ENCODE assay signal across 9 cellular contexts in genomic region chr11:706957-707816, GRCh38. TPM values are rescaled to one million over a fixed set of nuclear protein-coding genes. Genes with fewer than 3 reads are reported as not detected.
DNase-seq lines count a peak whose midpoint lies in the region; ATAC-seq, FAIRE-seq and TF ChIP-seq lines count a peak whose summit lies in the region.
"Had no signal": no experiment of that assay in that cellular context is flagged by ENCODE, and none has a peak within 500 bp of the region (broad histone marks: within the 10 kb centered on the region; RNA-seq: fewer than 3 reads in every experiment).

No MANE protein-coding gene starts in this region.

- H3K9me3 ChIP-seq in A549 (no peaks in the 10 kb centered on the region), HUES64 (ENCODE audit: insufficient read depth, low read depth, low read length) (no peaks in the 10 kb centered on the region), mucosa of descending colon (no peaks in the 10 kb centered on the region)

- H3K4me3 ChIP-seq in A549 (peak overlapping the region; percentile 97), HUES64 (ENCODE audit: low read length) (peak overlapping the region; percentile 60), epithelial cell of esophagus (ENCODE audit: low read length) (peak overlapping the region; percentile 91), mucosa of descending colon (peak overlapping the region; percentile 47)

- DNase-seq in A549 (ENCODE audit: low read depth in 1 of 2, low spot score in 1 of 2) (peak; percentile 74 to 80), epithelial cell of esophagus (ENCODE audit: low read depth) (peak; percentile 44), mucosa of descending colon (peak; percentile 59 to 79 (median 71)), NCI-H1436 treated with DMSO at 0.1 percent for 48 hours (lab: John Stamatoyannopoulos, UW) (no peak), NCI-H2029 (lab: John Stamatoyannopoulos, UW) (no peak), endothelial cell (ENCODE audit: low spot score) (no peak)
- DNase-seq in activated T-helper 1 cell treated with anti-CD3 and anti-CD28 coated beads, Interleukin-12 subunit alpha, Interleukin-12 subunit beta, Interleukin-2, Interleukin-4 antibody, amounts not matched to agents 30 ng/mL and 10 ng/mL and 1 ng/mL, durations not matched to agents 14 hours and 24 hours and 36 hours (ENCODE audit: low spot score), result no peak

- H3K36me3 Mint-ChIP-seq in endothelial cell (ENCODE audit: low read depth, unreplicated experiment), result no peaks in the 10 kb centered on the region
- no peaks in the 10 kb centered on the region for H3K36me3 Mint-ChIP-seq in activated T-helper 1 cell treated with anti-CD3 and anti-CD28 coated beads, Interleukin-12 subunit alpha, Interleukin-12 subunit beta, Interleukin-2, Interleukin-4 antibody, amounts not matched to agents 30 ng/mL and 10 ng/mL and 1 ng/mL, durations not matched to agents 14 hours and 24 hours and 36 hours (ENCODE audit: low read depth)
- H3K36me3 Mint-ChIP-seq: activated naive CD4-positive, alpha-beta T cell treated with anti-CD3 and anti-CD28 coated beads, Interleukin-2, amount 50 U/mL, for 24 hours had no signal

- H3K27me3 ChIP-seq in HUES64 (ENCODE audit: insufficient read depth, low read length), result peaks cover 8% of the 10 kb centered on the region

- peaks cover 72% of the 10 kb centered on the region for H3K4me1 ChIP-seq in A549
- H3K4me1 ChIP-seq in HUES64 (ENCODE audit: insufficient read depth, low read length), result peaks cover 20% of the 10 kb centered on the region
- H3K4me1 ChIP-seq in mucosa of descending colon (ENCODE audit: low read depth), result peaks cover 60% of the 10 kb centered on the region

- peak; percentile 56 for TF ChIP-seq POLR2A in A549 (IDR thresholded peaks at IDR 0.05; ENCODE audit: low read length)

- no peak for FAIRE-seq in A549 (lab: Jason Lieb, UNC)

- H3K27ac ChIP-seq in A549, result peak overlapping the region; percentile 91 to 99
- H3K27ac ChIP-seq in HUES64 (ENCODE audit: low read depth, low read length), result no peak overlapping the region

- intact Hi-C loops in mucosa of descending colon (cut with DNase I, micrococcal nuclease), result no loop called here
- intact Hi-C loops in activated T-helper 1 cell treated with anti-CD3 and anti-CD28 coated beads, Interleukin-12 subunit alpha, Interleukin-12 subunit beta, Interleukin-2, Interleukin-4 antibody, amounts not matched to agents 30 ng/mL and 10 ng/mL and 1 ng/mL, durations not matched to agents 14 hours and 24 hours and 36 hours (cut with micrococcal nuclease), result no loop called here

- peak overlapping the region; percentile 100 for H3K4me2 ChIP-seq in A549

- CTCF ChIA-PET in A549 (lab: Yijun Ruan, JAX), result interaction anchor here (0.5 to 26.0 kb wide), 6 partner anchors 12 to 1446 kb away, joined by 3 to 599 read pairs (median 4); partner anchors contain the start of genes DEAF1 and TMEM80

- 4% methylated on average over 11 of the region's 30 CpGs for WGBS in A549 (ENCODE audit: missing lambda C conversion rate)
- WGBS in HUES64, result 41% methylated on average over 30 of the region's 30 CpGs

- TF ChIP-seq EP300 in A549 (IDR thresholded peaks at IDR 0.05), result no peak

- TF ChIP-seq CTCF in A549 (IDR thresholded peaks at IDR 0.05), result no peak
- TF ChIP-seq CTCF in epithelial cell of esophagus (IDR thresholded peaks at IDR 0.05; ENCODE audit: insufficient read depth, low read depth, low read length, missing control alignments), result no peak
- no peak for TF ChIP-seq CTCF in mucosa of descending colon (IDR thresholded peaks at IDR 0.05)
- TF ChIP-seq CTCF in endothelial cell (IDR thresholded peaks at IDR 0.05; ENCODE audit: unreplicated experiment), result no peak

- peak; percentile 41 to 73 for ATAC-seq in A549
- ATAC-seq in mucosa of descending colon, result peak; percentile 13

- peak overlapping the region; percentile 52; the same call in 1 of the 2 replicates for H3K9ac ChIP-seq in HUES64 (ENCODE audit: low read depth, low read length)

- no peak overlapping the region for H3K4me3 Mint-ChIP-seq in endothelial cell (ENCODE audit: unreplicated experiment)
- no peak overlapping the region for H3K4me3 Mint-ChIP-seq in activated T-helper 1 cell treated with anti-CD3 and anti-CD28 coated beads, Interleukin-12 subunit alpha, Interleukin-12 subunit beta, Interleukin-2, Interleukin-4 antibody, amounts not matched to agents 30 ng/mL and 10 ng/mL and 1 ng/mL, durations not matched to agents 14 hours and 24 hours and 36 hours
- H3K4me3 Mint-ChIP-seq: activated naive CD4-positive, alpha-beta T cell treated with anti-CD3 and anti-CD28 coated beads, Interleukin-2, amount 50 U/mL, for 24 hours had no signal

- peaks cover 14% of the 10 kb centered on the region for H3K27me3 Mint-ChIP-seq in endothelial cell (ENCODE audit: unreplicated experiment)
- H3K27me3 Mint-ChIP-seq in activated T-helper 1 cell treated with anti-CD3 and anti-CD28 coated beads, Interleukin-12 subunit alpha, Interleukin-12 subunit beta, Interleukin-2, Interleukin-4 antibody, amounts not matched to agents 30 ng/mL and 10 ng/mL and 1 ng/mL, durations not matched to agents 14 hours and 24 hours and 36 hours (ENCODE audit: insufficient read depth), result peaks cover 12% of the 10 kb centered on the region
- H3K27me3 Mint-ChIP-seq: activated naive CD4-positive, alpha-beta T cell treated with anti-CD3 and anti-CD28 coated beads, Interleukin-2, amount 50 U/mL, for 24 hours had no signal

- peaks cover 2% of the 10 kb centered on the region for H3K4me1 Mint-ChIP-seq in endothelial cell (ENCODE audit: unreplicated experiment)
- H3K4me1 Mint-ChIP-seq in activated T-helper 1 cell treated with anti-CD3 and anti-CD28 coated beads, Interleukin-12 subunit alpha, Interleukin-12 subunit beta, Interleukin-2, Interleukin-4 antibody, amounts not matched to agents 30 ng/mL and 10 ng/mL and 1 ng/mL, durations not matched to agents 14 hours and 24 hours and 36 hours (ENCODE audit: low read depth), result no peaks in the 10 kb centered on the region

- no peaks in the 10 kb centered on the region for H3K9me3 Mint-ChIP-seq in endothelial cell (ENCODE audit: unreplicated experiment)
- no peaks in the 10 kb centered on the region for H3K9me3 Mint-ChIP-seq in activated T-helper 1 cell treated with anti-CD3 and anti-CD28 coated beads, Interleukin-12 subunit alpha, Interleukin-12 subunit beta, Interleukin-2, Interleukin-4 antibody, amounts not matched to agents 30 ng/mL and 10 ng/mL and 1 ng/mL, durations not matched to agents 14 hours and 24 hours and 36 hours
- H3K9me3 Mint-ChIP-seq: activated naive CD4-positive, alpha-beta T cell treated with anti-CD3 and anti-CD28 coated beads, Interleukin-2, amount 50 U/mL, for 24 hours had no signal

- TF ChIP-seq RAD21 in A549 (conservative IDR thresholded peaks at IDR 0.05 in 1 of 2, IDR thresholded peaks at IDR 0.05 in 1 of 2), result no peak

- H3K36me3 ChIP-seq in HUES64 (ENCODE audit: insufficient read depth, low read length) (no peaks in the 10 kb centered on the region), mucosa of descending colon (ENCODE audit: low read depth) (no peaks in the 10 kb centered on the region)

- POLR2A ChIA-PET in A549 (lab: Yijun Ruan, JAX), result interaction anchor here (0.8 to 3.5 kb wide), 2 partner anchors 11 to 50 kb away, joined by 3 to 41 read pairs; partner anchors contain the start of genes DEAF1 and TMEM80

- H3K27ac Mint-ChIP-seq in endothelial cell (ENCODE audit: unreplicated experiment), result no peak overlapping the region
- no peak overlapping the region for H3K27ac Mint-ChIP-seq in activated T-helper 1 cell treated with anti-CD3 and anti-CD28 coated beads, Interleukin-12 subunit alpha, Interleukin-12 subunit beta, Interleukin-2, Interleukin-4 antibody, amounts not matched to agents 30 ng/mL and 10 ng/mL and 1 ng/mL, durations not matched to agents 14 hours and 24 hours and 36 hours
- H3K27ac Mint-ChIP-seq: activated naive CD4-positive, alpha-beta T cell treated with anti-CD3 and anti-CD28 coated beads, Interleukin-2, amount 50 U/mL, for 24 hours had no signal

RNA-seq across cellular contexts. Expression of gene EPS8L2, which starts 1.2 kb away (rescaled TPM):
- polyA plus RNA-seq in A549 (2011; rRNA removed) (60.7 and 69.9 TPM in 2 replicates), A549 (2017; fragmentation: RNase III; extraction: RNeasy Plus Mini Kit Qiagen cat#74134 plus additional on column Dnase treatment) (144 to 163 TPM (median 154 TPM) in 3 replicates)
- 99.7 and 117 TPM in 2 replicates for polyA plus RNA-seq in A549 (2012; cell fraction: cytosol; rRNA removed)
- 612 and 775 TPM in 2 replicates for polyA plus RNA-seq in A549 (2012; cell fraction: nucleus; rRNA removed)
- polyA minus RNA-seq in A549 (2011; rRNA and poly(A)+ RNA removed), result 56.6 and 63.8 TPM in 2 replicates
- polyA plus RNA-seq in HUES64 (2013, experiment 1 of 2), result 16.7 TPM
- polyA plus RNA-seq in HUES64 (2013, experiment 2 of 2), result 15.1 TPM
- total RNA-seq in mucosa of descending colon (100 to 1,000 TPM; 176 to 335 (median 253) TPM), endothelial cell (ENCODE audit: unreplicated experiment) (8.0 TPM)
- 16.8 and 20.2 TPM in 2 replicates for total RNA-seq in activated T-helper 1 cell treated with anti-CD3 and anti-CD28 coated beads, Interleukin-12 subunit alpha, Interleukin-12 subunit beta, Interleukin-2, Interleukin-4 antibody, amounts not matched to agents 30 ng/mL and 10 ng/mL and 1 ng/mL, durations not matched to agents 14 hours and 24 hours and 36 hours

RNA-seq across cellular contexts. Expression of gene TMEM80, which starts 11.6 kb away (rescaled TPM):
- 15.1 and 15.2 TPM in 2 replicates for polyA plus RNA-seq in A549 (2011; rRNA removed)
- 14.8 and 17.8 TPM in 2 replicates for polyA plus RNA-seq in A549 (2012; cell fraction: cytosol; rRNA removed)
- 26.2 and 27.0 TPM in 2 replicates for polyA plus RNA-seq in A549 (2012; cell fraction: nucleus; rRNA removed)
- polyA plus RNA-seq in A549 (2017; fragmentation: RNase III; extraction: RNeasy Plus Mini Kit Qiagen cat#74134 plus additional on column Dnase treatment), result 10.2 to 11.2 TPM (median 10.8 TPM) in 3 replicates
- 4.3 and 6.7 TPM in 2 replicates for polyA minus RNA-seq in A549 (2011; rRNA and poly(A)+ RNA removed)
- 13.7 TPM for polyA plus RNA-seq in HUES64 (2013, experiment 1 of 2)
- polyA plus RNA-seq in HUES64 (2013, experiment 2 of 2), result 17.6 TPM
- 10 to 100 TPM; 31.6 to 43.1 (median 38.0) TPM for total RNA-seq in mucosa of descending colon
- total RNA-seq in endothelial cell (ENCODE audit: unreplicated experiment), result 22.9 TPM
- 14.2 and 14.7 TPM in 2 replicates for total RNA-seq in activated T-helper 1 cell treated with anti-CD3 and anti-CD28 coated beads, Interleukin-12 subunit alpha, Interleukin-12 subunit beta, Interleukin-2, Interleukin-4 antibody, amounts not matched to agents 30 ng/mL and 10 ng/mL and 1 ng/mL, durations not matched to agents 14 hours and 24 hours and 36 hours

RNA-seq across cellular contexts. Expression of gene DEAF1, which starts 12.2 kb away (rescaled TPM):
- polyA plus RNA-seq in A549 (2011; rRNA removed) (16.0 and 17.3 TPM in 2 replicates), A549 (2017; fragmentation: RNase III; extraction: RNeasy Plus Mini Kit Qiagen cat#74134 plus additional on column Dnase treatment) (23.5 to 25.8 TPM (median 24.0 TPM) in 3 replicates)
- polyA plus RNA-seq in A549 (2012; cell fraction: cytosol; rRNA removed), result 37.1 and 40.4 TPM in 2 replicates
- polyA plus RNA-seq in A549 (2012; cell fraction: nucleus; rRNA removed), result 54.3 and 74.9 TPM in 2 replicates
- 17.0 and 19.7 TPM in 2 replicates for polyA minus RNA-seq in A549 (2011; rRNA and poly(A)+ RNA removed)
- 41.2 TPM for polyA plus RNA-seq in HUES64 (2013, experiment 1 of 2)
- 53.1 TPM for polyA plus RNA-seq in HUES64 (2013, experiment 2 of 2)
- total RNA-seq in mucosa of descending colon (10 to 100 TPM; 25.1 to 35.7 (median 25.9) TPM), endothelial cell (ENCODE audit: unreplicated experiment) (118 TPM)
- 72.2 and 72.7 TPM in 2 replicates for total RNA-seq in activated T-helper 1 cell treated with anti-CD3 and anti-CD28 coated beads, Interleukin-12 subunit alpha, Interleukin-12 subunit beta, Interleukin-2, Interleukin-4 antibody, amounts not matched to agents 30 ng/mL and 10 ng/mL and 1 ng/mL, durations not matched to agents 14 hours and 24 hours and 36 hours

RNA-seq across cellular contexts. Expression of gene TALDO1, which starts 40.1 kb away (rescaled TPM):
- 287 and 296 TPM in 2 replicates for polyA plus RNA-seq in A549 (2011; rRNA removed)
- 443 and 463 TPM in 2 replicates for polyA plus RNA-seq in A549 (2012; cell fraction: cytosol; rRNA removed)
- 406 and 442 TPM in 2 replicates for polyA plus RNA-seq in A549 (2012; cell fraction: nucleus; rRNA removed)
- polyA plus RNA-seq in A549 (2017; fragmentation: RNase III; extraction: RNeasy Plus Mini Kit Qiagen cat#74134 plus additional on column Dnase treatment), result 386 to 392 TPM (median 391 TPM) in 3 replicates
- 132 and 159 TPM in 2 replicates for polyA minus RNA-seq in A549 (2011; rRNA and poly(A)+ RNA removed)
- 182 TPM for polyA plus RNA-seq in HUES64 (2013, experiment 1 of 2)
- 176 TPM for polyA plus RNA-seq in HUES64 (2013, experiment 2 of 2)
- 100 to 1,000 TPM; 101 to 158 (median 128) TPM for total RNA-seq in mucosa of descending colon
- 123 TPM for total RNA-seq in endothelial cell (ENCODE audit: unreplicated experiment)
- total RNA-seq in activated T-helper 1 cell treated with anti-CD3 and anti-CD28 coated beads, Interleukin-12 subunit alpha, Interleukin-12 subunit beta, Interleukin-2, Interleukin-4 antibody, amounts not matched to agents 30 ng/mL and 10 ng/mL and 1 ng/mL, durations not matched to agents 14 hours and 24 hours and 36 hours, result 269 and 283 TPM in 2 replicates

Comparison
In these comparisons a context has a peak if more than half of its experiments do, and no peak if none do; other contexts are left out.
1. DNase-seq: peak in A549 (2 of 2), epithelial cell of esophagus (single experiment) and mucosa of descending colon (3 of 3); none in NCI-H1436 treated with DMSO at 0.1 percent for 48 hours (single experiment), NCI-H2029 (single experiment), endothelial cell (single experiment) and activated T-helper 1 cell treated with anti-CD3 and anti-CD28 coated beads, Interleukin-12 subunit alpha, Interleukin-12 subunit beta, Interleukin-2, Interleukin-4 antibody, amounts not matched to agents 30 ng/mL and 10 ng/mL and 1 ng/mL, durations not matched to agents 14 hours and 24 hours and 36 hours (single experiment).
2. H3K4me3 ChIP-seq: peak in every context shown above with its lines; median percentile 97 in A549; 91 in epithelial cell of esophagus; 60 in HUES64; 47 in mucosa of descending colon.